ENCODE assay signal across 20 cellular contexts in genomic region chr19:53844849-53845246, GRCh38. TPM values are rescaled to one million over a fixed set of nuclear protein-coding genes. Genes with fewer than 3 reads are reported as not detected.
DNase-seq lines count a peak whose midpoint lies in the region; ATAC-seq and TF ChIP-seq lines count a peak whose summit lies in the region.
"Had no signal": no experiment of that assay in that cellular context is flagged by ENCODE, and none has a peak within 500 bp of the region (broad histone marks: within the 10 kb centered on the region; RNA-seq: fewer than 3 reads in every experiment).

No MANE protein-coding gene starts in this region.

- no peaks in the 10 kb centered on the region for H3K79me1 ChIP-seq in IMR-90 (ENCODE audit: low read depth in 1 of 2, low read length in 2 of 2)

- no peaks in the 10 kb centered on the region for H3K36me3 Mint-ChIP-seq in activated T-helper 17 cell treated with anti-CD3 and anti-CD28 coated beads, Interleukin-2, amount 50 U/mL, for 72 hours (ENCODE audit: low read depth)
- H3K36me3 Mint-ChIP-seq in MCF 10A (ENCODE audit: insufficient read depth, unreplicated experiment) = peaks cover 7% of the 10 kb centered on the region

- H4K8ac ChIP-seq in IMR-90 (ENCODE audit: low read depth in 2 of 2, low read length in 2 of 2) = no peak overlapping the region

- no peaks in the 10 kb centered on the region for H3K9me3 ChIP-seq in IMR-90 (ENCODE audit: control insufficient read depth, insufficient read depth, low read length)
- no peaks in the 10 kb centered on the region for H3K9me3 ChIP-seq in spleen
- H3K9me3 ChIP-seq in tibial nerve = no peaks in the 10 kb centered on the region
- H3K9me3 ChIP-seq: SJSA1 had no signal

- H3K9me3 Mint-ChIP-seq in activated T-helper 17 cell treated with anti-CD3 and anti-CD28 coated beads, Interleukin-2, amount 50 U/mL, for 72 hours = no peaks in the 10 kb centered on the region
- H3K9me3 Mint-ChIP-seq in MCF 10A (ENCODE audit: unreplicated experiment) = no peaks in the 10 kb centered on the region
- H3K9me3 Mint-ChIP-seq: CD4-positive, alpha-beta T cell had no signal

- intact Hi-C loops in IMR-90 (cut with micrococcal nuclease) = no loop called here
- intact Hi-C loops in spleen (cut with DNase I; ENCODE audit: low total_unique reads) = loop anchor here (5.0 kb wide), 1 partner anchor 177 kb away; no protein-coding TSS in a partner anchor
- intact Hi-C loops in MCF 10A (cut with micrococcal nuclease) = loop anchor here (5.0 kb wide), 2 partner anchors 37 to 62 kb away; partner anchors contain the start of genes CACNG7 and PRKCG

- no peaks in the 10 kb centered on the region for H3K9me1 ChIP-seq in IMR-90 (ENCODE audit: insufficient read depth, low read length)

- H2BK15ac ChIP-seq in IMR-90 (ENCODE audit: low read depth, low read length) = no peak overlapping the region

- no peak overlapping the region for H3K9ac ChIP-seq in IMR-90 (ENCODE audit: low read depth, low read length)
- H3K9ac ChIP-seq: KMS-11 had no signal

- no peak overlapping the region for H2AFZ ChIP-seq in IMR-90 (replicated peaks; ENCODE audit: low read length, poor library complexity)

- H3K36me3 ChIP-seq in IMR-90 (ENCODE audit: control insufficient read depth, insufficient read depth, low read length) (no peaks in the 10 kb centered on the region), spleen (no peaks in the 10 kb centered on the region), tibial nerve (no peaks in the 10 kb centered on the region)
- H3K36me3 ChIP-seq: SJSA1 had no signal

- H2AK5ac ChIP-seq in IMR-90 (ENCODE audit: low read depth, low read length) = no peak overlapping the region

- no peaks in the 10 kb centered on the region for H4K20me1 ChIP-seq in IMR-90 (ENCODE audit: insufficient read depth, low read length)

- ATAC-seq in IMR-90 (ENCODE audit: low read depth) (no peak), HG02852 (IDR thresholded peaks at IDR 0.05; ENCODE audit: unreplicated experiment) (no peak)
- peak; percentile 37 for ATAC-seq in activated T-helper 17 cell treated with anti-CD3 and anti-CD28 coated beads, Interleukin-2, amount 50 U/mL, for 72 hours (replicated peaks)
- ATAC-seq: PC-3, T-helper 17 cell had no signal

- WGBS in IMR-90 (ENCODE audit: extremely low coverage in 2 of 2, insufficient read length in 1 of 2), 2 experiments = no CpG with 5 or more reads among the region's 9 CpGs
- 54 to 79% (median 72%) methylated on average over 9 of the region's 9 CpGs for WGBS in spleen, 5 donors
- WGBS in tibial nerve, 2 donors = 86 to 91% methylated on average over 9 of the region's 9 CpGs

- no peak overlapping the region for H3K56ac ChIP-seq in IMR-90 (ENCODE audit: extremely low read depth, insufficient read depth, low read length)

- no peak overlapping the region for H2BK120ac ChIP-seq in IMR-90 (ENCODE audit: low read depth, low read length)

- BruUV-seq in IMR-90 (replicated peaks; lab: Mats Ljungman, UMichigan) (no TSS peak), MCF 10A (replicated peaks; lab: Mats Ljungman, UMichigan) (no TSS peak)

- no peak for TF ChIP-seq RAD21 in IMR-90 (IDR thresholded peaks at IDR 0.05; ENCODE audit: low read length)

- dilution Hi-C loops in IMR-90 (cut with HindIII; ENCODE audit: low sequenced_read_pairs, unreplicated experiment) = no loop called here

- in situ Hi-C loops in IMR-90 (cut with MboI; ENCODE audit: low sequenced_read_pairs) = no loop called here

- no peak overlapping the region for H3K4me3 Mint-ChIP-seq in activated T-helper 17 cell treated with anti-CD3 and anti-CD28 coated beads, Interleukin-2, amount 50 U/mL, for 72 hours
- no peak overlapping the region for H3K4me3 Mint-ChIP-seq in MCF 10A (ENCODE audit: unreplicated experiment)
- H3K4me3 Mint-ChIP-seq: CD4-positive, alpha-beta T cell; T-helper 17 cell had no signal

- H4K91ac ChIP-seq in IMR-90 (ENCODE audit: insufficient read depth, low read depth, low read length) = no peak overlapping the region

- no peak overlapping the region for H3K14ac ChIP-seq in IMR-90 (replicated peaks; ENCODE audit: low read depth, low read length)

- no peak overlapping the region for H3K4ac ChIP-seq in IMR-90 (ENCODE audit: low read depth, low read length)

- H3K27ac Mint-ChIP-seq in activated T-helper 17 cell treated with anti-CD3 and anti-CD28 coated beads, Interleukin-2, amount 50 U/mL, for 72 hours = no peak overlapping the region
- H3K27ac Mint-ChIP-seq in MCF 10A (ENCODE audit: low read depth, unreplicated experiment) = no peak overlapping the region
- H3K27ac Mint-ChIP-seq: CD4-positive, alpha-beta T cell; T-helper 17 cell had no signal

- CTCF ChIA-PET in IMR-90 (lab: Yijun Ruan, JAX) = no interaction called here
- CTCF ChIA-PET in MCF 10A (lab: Yijun Ruan, JAX) = interaction anchor here (0.6 kb wide), 1 partner anchor 179 kb away, joined by 3 read pairs; no protein-coding TSS in a partner anchor

- H3K4me3 ChIP-seq in IMR-90 (ENCODE audit: insufficient read depth, low read depth, low read length) = no peak overlapping the region
- peak overlapping the region in 1 of 8 donors; percentile 18 for H3K4me3 ChIP-seq in spleen
- no peak overlapping the region for H3K4me3 ChIP-seq in tibial nerve
- H3K4me3 ChIP-seq: SJSA1 had no signal

- TF ChIP-seq CTCF in IMR-90 (conservative IDR thresholded peaks at IDR 0.05; ENCODE audit: low read depth, low read length) = no peak
- TF ChIP-seq CTCF in spleen (IDR thresholded peaks at IDR 0.05 in 8 of 11, conservative IDR thresholded peaks at IDR 0.05 in 3 of 11) = no peak
- TF ChIP-seq CTCF in MCF 10A (IDR thresholded peaks at IDR 0.05; ENCODE audit: unreplicated experiment) = no peak
- TF ChIP-seq CTCF in tibial nerve (IDR thresholded peaks at IDR 0.05) = no peak

- no peak overlapping the region for H3K23ac ChIP-seq in IMR-90 (ENCODE audit: low read depth, low read length)

- TF ChIP-seq EP300 in tibial nerve (IDR thresholded peaks at IDR 0.05) = no peak

- H3K4me1 ChIP-seq in IMR-90 (ENCODE audit: control insufficient read depth, insufficient read depth, low read length) = peaks cover 3% of the 10 kb centered on the region; the same call in 1 of the 2 replicates
- H3K4me1 ChIP-seq in spleen = peaks cover 7 to 61% (median 16%) of the 10 kb centered on the region in 6 donors
- H3K4me1 ChIP-seq in tibial nerve = peaks cover 0 to 15% (median 5%) of the 10 kb centered on the region in 4 donors

- POLR2A ChIA-PET in IMR-90 (lab: Charles Lee; ENCODE audit: unreplicated experiment) = no interaction called here
- POLR2A ChIA-PET in MCF 10A (lab: Yijun Ruan, JAX) = no interaction called here

- H3K4me1 Mint-ChIP-seq in activated T-helper 17 cell treated with anti-CD3 and anti-CD28 coated beads, Interleukin-2, amount 50 U/mL, for 72 hours = peaks cover 5% of the 10 kb centered on the region
- H3K4me1 Mint-ChIP-seq in MCF 10A (ENCODE audit: insufficient read depth, unreplicated experiment) = no peaks in the 10 kb centered on the region
- H3K4me1 Mint-ChIP-seq: T-helper 17 cell had no signal

- H4K5ac ChIP-seq in IMR-90 (ENCODE audit: low read depth, low read length) = no peak overlapping the region

- no peak overlapping the region for H2BK20ac ChIP-seq in IMR-90 (ENCODE audit: low read depth, low read length)

- no peak overlapping the region for H2BK5ac ChIP-seq in IMR-90 (ENCODE audit: low read depth, low read length, poor library complexity, severe bottlenecking)

- no peak overlapping the region for H2AK9ac ChIP-seq in IMR-90 (replicated peaks; ENCODE audit: low read depth, low read length, poor library complexity)

- H3K27me3 ChIP-seq in IMR-90 (ENCODE audit: control insufficient read depth, insufficient read depth, low read length) (no peaks in the 10 kb centered on the region), spleen (replicated peaks in 1 of 7) (peaks cover 0 to 55% (median 0%) of the 10 kb centered on the region in 7 donors), tibial nerve (peaks cover 0 to 3% of the 10 kb centered on the region in 2 donors)
- H3K27me3 ChIP-seq: SJSA1 had no signal

- no peak for TF ChIP-seq POLR2A in IMR-90 (IDR thresholded peaks at IDR 0.05; ENCODE audit: low read depth, low read length)
- no peak for TF ChIP-seq POLR2A in spleen (IDR thresholded peaks at IDR 0.05)
- TF ChIP-seq POLR2A in tibial nerve (IDR thresholded peaks at IDR 0.05) = no peak

- peaks cover 10% of the 10 kb centered on the region for H3K27me3 Mint-ChIP-seq in activated T-helper 17 cell treated with anti-CD3 and anti-CD28 coated beads, Interleukin-2, amount 50 U/mL, for 72 hours
- H3K27me3 Mint-ChIP-seq in MCF 10A (ENCODE audit: insufficient read depth, unreplicated experiment) = no peaks in the 10 kb centered on the region

- no peak for DNase-seq in IMR-90
- peak; percentile 84 for DNase-seq in NOMO-1 treated with DMSO at 0.1 percent for 48 hours (lab: John Stamatoyannopoulos, UW; ENCODE audit: unreplicated experiment)
- peak; percentile 80 for DNase-seq in spleen
- no peak for DNase-seq in activated CD4-positive, alpha-beta T cell treated with anti-CD3 and anti-CD28 coated beads, Interleukin-2, amount 50 U/mL, for 1 hour
- no peak for DNase-seq in MCF 10A (ENCODE audit: unreplicated experiment)
- DNase-seq in tibial nerve (ENCODE audit: low spot score in 2 of 2) = no peak
- DNase-seq: CD4-positive, alpha-beta T cell; DMS79; NCI-H1105; NCI-H2081; NCI-H446 treated with DMSO at 0.1 percent for 48 hours; NCI-H69; PC-3; RPMI8226; T-helper 17 cell had no signal

- H3K27ac ChIP-seq in IMR-90 (ENCODE audit: insufficient read depth, low read length) (no peak overlapping the region), spleen (peak overlapping the region in 4 of 8 donors; percentile 26 to 74 (median 60)), tibial nerve (no peak overlapping the region)
- H3K27ac ChIP-seq: KMS-11, SJSA1 had no signal

- H3K4me2 ChIP-seq in IMR-90 (ENCODE audit: low read depth, low read length) = no peak overlapping the region
- H3K4me2 ChIP-seq: KMS-11 had no signal

- no peak overlapping the region for H3K18ac ChIP-seq in IMR-90 (ENCODE audit: low read depth, low read length)

RNA-seq across cellular contexts. Expression of gene NLRP12, which starts 20.7 kb away (rescaled TPM):
- not detected in 2 replicates for total RNA-seq in IMR-90 (2012; rRNA removed)
- polyA plus RNA-seq in IMR-90 (2012; rRNA removed) = not detected in 2 replicates
- 0.06 TPM in 1 of 2 replicates, not detected in the other for polyA plus RNA-seq in IMR-90 (2012; cell fraction: cytosol; rRNA removed)
- polyA plus RNA-seq in IMR-90 (2012; cell fraction: nucleus; rRNA removed; ENCODE audit: low replicate concordance) = not detected in 2 replicates
- total RNA-seq in activated T-helper 17 cell treated with anti-CD3 and anti-CD28 coated beads, Interleukin-2, amount 50 U/mL, for 72 hours = not detected
- 10 to 100 TPM in 5 of 7 donors, 1 to 10 TPM in 2; 6.9 to 29.8 (median 12.0) TPM for total RNA-seq in spleen
- 1 to 10 TPM in 2 of 3 donors, under 1 TPM in 1; 0.24 to 2.2 (median 1.1) TPM for polyA plus RNA-seq in spleen
- total RNA-seq in MCF 10A (2022) = not detected in 2 replicates
- total RNA-seq in tibial nerve = 1 to 10 TPM in 2 of 4 donors, under 1 TPM in 2; 0.42 to 2.9 (median 1.2) TPM
- total RNA-seq: PC-3, SJSA1 had no signal

RNA-seq across cellular contexts. Expression of gene MYADM, which starts 22.8 kb away (rescaled TPM):
- total RNA-seq in IMR-90 (2012; rRNA removed) (4.8 and 5.3 TPM in 2 replicates), spleen (100 to 1,000 TPM in 1 of 7 donors, 10 to 100 TPM in 6; 43.1 to 146 (median 57.7) TPM), MCF 10A (2022) (39.0 and 43.3 TPM in 2 replicates), tibial nerve (10 to 100 TPM; 27.3 to 37.7 (median 31.9) TPM)
- polyA plus RNA-seq in IMR-90 (2012; rRNA removed) (96.1 and 112 TPM in 2 replicates), spleen (10 to 100 TPM in 2 of 3 donors, 1 to 10 TPM in 1; 9.1 to 22.2 (median 12.1) TPM)
- polyA plus RNA-seq in IMR-90 (2012; cell fraction: cytosol; rRNA removed) = 53.9 and 155 TPM in 2 replicates
- polyA plus RNA-seq in IMR-90 (2012; cell fraction: nucleus; rRNA removed; ENCODE audit: low replicate concordance) = 67.8 and 150 TPM in 2 replicates
- total RNA-seq in activated T-helper 17 cell treated with anti-CD3 and anti-CD28 coated beads, Interleukin-2, amount 50 U/mL, for 72 hours = 10 to 100 TPM; 48.8 to 72.8 TPM

RNA-seq across cellular contexts. Expression of gene PRKCG, which starts 37.1 kb away (rescaled TPM):
- not detected in 2 replicates for total RNA-seq in IMR-90 (2012; rRNA removed)
- polyA plus RNA-seq in IMR-90 (2012; rRNA removed) = 0.04 TPM in 1 of 2 replicates, not detected in the other
- 0.01 and 0.04 TPM in 2 replicates for polyA plus RNA-seq in IMR-90 (2012; cell fraction: cytosol; rRNA removed)
- polyA plus RNA-seq in IMR-90 (2012; cell fraction: nucleus; rRNA removed; ENCODE audit: low replicate concordance) = 0.28 and 0.65 TPM in 2 replicates
- not detected for total RNA-seq in activated T-helper 17 cell treated with anti-CD3 and anti-CD28 coated beads, Interleukin-2, amount 50 U/mL, for 72 hours
- total RNA-seq in spleen = under 1 TPM in 1 of 7 donors, not detected in 6; 0.17 TPM
- not detected for polyA plus RNA-seq in spleen
- not detected in 2 replicates for total RNA-seq in MCF 10A (2022)
- not detected for total RNA-seq in tibial nerve
- total RNA-seq: H4, SJSA1 had no signal

Comparison
In these comparisons a context has a peak if more than half of its experiments do, and no peak if none do; other contexts are left out.
1. DNase-seq: peak in NOMO-1 treated with DMSO at 0.1 percent for 48 hours (single experiment) and spleen (single experiment); none in IMR-90 (single experiment), activated CD4-positive, alpha-beta T cell treated with anti-CD3 and anti-CD28 coated beads, Interleukin-2, amount 50 U/mL, for 1 hour (single experiment), MCF 10A (single experiment) and tibial nerve (0 of 2).